ENCODE assay signal across 11 cellular contexts in the genomic region with DNA sequence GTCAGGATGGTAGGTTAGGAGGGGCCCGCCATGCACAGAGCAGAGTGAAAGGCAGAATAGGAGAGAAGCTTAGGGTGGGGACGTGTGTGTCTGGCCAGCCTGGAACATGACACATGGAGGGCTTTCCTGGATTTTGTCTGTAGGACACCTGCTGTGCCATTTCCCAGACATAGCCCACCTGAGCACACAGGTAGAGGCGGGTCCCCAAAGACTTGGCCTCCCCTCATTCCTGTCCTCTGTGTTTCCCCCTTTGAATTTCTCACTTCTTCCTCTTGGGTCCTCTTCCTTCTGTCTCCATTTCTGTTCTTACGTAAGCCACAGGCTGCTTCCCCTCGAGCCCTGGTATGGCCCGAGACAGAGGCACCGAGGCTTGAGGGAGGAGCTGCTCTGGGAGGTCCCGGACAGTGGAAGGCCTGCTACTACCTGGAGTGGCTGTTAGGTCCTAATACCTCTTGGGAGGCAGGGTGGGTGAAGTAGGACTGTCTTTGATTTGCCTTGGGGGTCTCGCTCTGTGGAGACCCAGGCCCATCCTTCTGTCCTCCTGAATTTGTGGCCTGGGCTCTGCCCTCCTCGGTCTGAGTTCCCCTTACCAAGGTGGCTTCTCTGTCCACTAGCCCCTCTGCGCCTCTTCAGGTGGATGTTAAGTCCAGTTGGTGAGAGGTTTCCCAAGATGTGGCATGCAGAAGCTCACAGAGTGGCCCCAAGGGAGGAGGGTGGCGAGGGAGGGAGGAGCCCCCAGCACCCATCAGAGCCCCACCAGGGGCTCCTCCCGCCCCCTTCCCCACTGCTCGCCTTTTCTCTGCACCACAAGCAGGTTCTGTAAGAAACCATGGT. TPM values are rescaled to one million over a fixed set of nuclear protein-coding genes. Genes with fewer than 3 reads are reported as not detected.
DNase-seq lines count a peak whose midpoint lies in the region; ATAC-seq and TF ChIP-seq lines count a peak whose summit lies in the region.
"Had no signal": no experiment of that assay in that cellular context is flagged by ENCODE, and none has a peak within 500 bp of the region (broad histone marks: within the 10 kb centered on the region; RNA-seq: fewer than 3 reads in every experiment).

No MANE protein-coding gene starts in this region.

- H3K4me3 ChIP-seq in SK-N-SH (ENCODE audit: low read depth in 2 of 2, low read length in 1 of 2) (no peak overlapping the region), mesendoderm (ENCODE audit: low read length) (no peak overlapping the region), tibial nerve (peak overlapping the region; percentile 15 to 34 (median 24))
- H3K4me3 ChIP-seq: A549, lower lobe of right lung had no signal

- peaks cover 0 to 3% of the 10 kb centered on the region in 2 experiments for H3K36me3 ChIP-seq in SK-N-SH (replicated peaks in 1 of 2; ENCODE audit: control insufficient read depth in 1 of 2, insufficient read depth in 2 of 2, low read length in 1 of 2)
- peaks cover 2% of the 10 kb centered on the region for H3K36me3 ChIP-seq in mesendoderm (ENCODE audit: control insufficient read depth, insufficient read depth, low read length)
- H3K36me3 ChIP-seq in tibial nerve, result peaks cover 0 to 5% (median 0%) of the 10 kb centered on the region in 3 donors
- H3K36me3 ChIP-seq: lower lobe of right lung had no signal

- H3K9ac ChIP-seq in SK-N-SH, result no peak overlapping the region
- H3K9ac ChIP-seq in mesendoderm (ENCODE audit: low read length), result peak overlapping the region; percentile 11

- H3K4me1 Mint-ChIP-seq in activated B cell treated with CpG ODN at 0.5 μM for 24 hours, result peaks cover 35% of the 10 kb centered on the region
- peaks cover 20% of the 10 kb centered on the region for H3K4me1 Mint-ChIP-seq in activated CD4-positive, alpha-beta T cell treated with anti-CD3 and anti-CD28 coated beads, Interleukin-2, amount 10 ng/mL, durations not matched to agents 7 days and 5 days
- peaks cover 22% of the 10 kb centered on the region for H3K4me1 Mint-ChIP-seq in activated T-helper 2 cell treated with anti-CD3 and anti-CD28 coated beads, Interferon-gamma antibody, Interleukin-2, Interleukin-4, amounts not matched to agents 10 μg/mL and 5 μg/mL and 100 μg/mL, durations not matched to agents 14 hours and 24 hours and 36 hours (ENCODE audit: low read depth)

- H3K79me2 ChIP-seq in SK-N-SH (ENCODE audit: insufficient read depth), result peaks cover 41% of the 10 kb centered on the region; the same call in 1 of the 2 replicates
- peaks cover 32% of the 10 kb centered on the region for H3K79me2 ChIP-seq in mesendoderm (ENCODE audit: control insufficient read depth, insufficient read depth, low read length)

- no peak overlapping the region for H3K4me3 Mint-ChIP-seq in activated B cell treated with CpG ODN at 0.5 μM for 24 hours
- H3K4me3 Mint-ChIP-seq in activated CD4-positive, alpha-beta T cell treated with anti-CD3 and anti-CD28 coated beads, Interleukin-2, amount 10 ng/mL, durations not matched to agents 7 days and 5 days, result no peak overlapping the region
- H3K4me3 Mint-ChIP-seq in activated T-helper 2 cell treated with anti-CD3 and anti-CD28 coated beads, Interferon-gamma antibody, Interleukin-2, Interleukin-4, amounts not matched to agents 10 μg/mL and 5 μg/mL and 100 μg/mL, durations not matched to agents 14 hours and 24 hours and 36 hours (ENCODE audit: low read depth), result no peak overlapping the region

- DNase-seq in SK-N-SH (peak; percentile 28), activated B cell treated with CpG ODN at 0.5 μM for 24 hours (peak; percentile 13), mesendoderm (no peak), tibial nerve (ENCODE audit: low spot score in 2 of 2) (no peak)
- no peak for DNase-seq in activated CD4-positive, alpha-beta T cell treated with anti-CD3 and anti-CD28 coated beads, Interleukin-2, amount 10 ng/mL, durations not matched to agents 7 days and 5 days
- no peak for DNase-seq in activated T-helper 2 cell treated with anti-CD3 and anti-CD28 coated beads, Interferon-gamma antibody, Interleukin-2, Interleukin-4, amounts not matched to agents 10 μg/mL and 5 μg/mL and 100 μg/mL, durations not matched to agents 14 hours and 24 hours and 36 hours (ENCODE audit: low spot score)
- DNase-seq: lower lobe of right lung had no signal

- TF ChIP-seq EP300 in SK-N-SH (IDR thresholded peaks at IDR 0.05; ENCODE audit: borderline replicate concordance in 1 of 2, low read depth in 1 of 2, low read length in 1 of 2), result no peak
- TF ChIP-seq EP300 in tibial nerve (IDR thresholded peaks at IDR 0.05), result no peak

- no peaks in the 10 kb centered on the region for H3K9me3 Mint-ChIP-seq in activated B cell treated with CpG ODN at 0.5 μM for 24 hours
- H3K9me3 Mint-ChIP-seq in activated CD4-positive, alpha-beta T cell treated with anti-CD3 and anti-CD28 coated beads, Interleukin-2, amount 10 ng/mL, durations not matched to agents 7 days and 5 days, result no peaks in the 10 kb centered on the region
- H3K9me3 Mint-ChIP-seq in activated T-helper 2 cell treated with anti-CD3 and anti-CD28 coated beads, Interferon-gamma antibody, Interleukin-2, Interleukin-4, amounts not matched to agents 10 μg/mL and 5 μg/mL and 100 μg/mL, durations not matched to agents 14 hours and 24 hours and 36 hours, result no peaks in the 10 kb centered on the region

- H3K27ac Mint-ChIP-seq in activated B cell treated with CpG ODN at 0.5 μM for 24 hours, result no peak overlapping the region
- no peak overlapping the region for H3K27ac Mint-ChIP-seq in activated CD4-positive, alpha-beta T cell treated with anti-CD3 and anti-CD28 coated beads, Interleukin-2, amount 10 ng/mL, durations not matched to agents 7 days and 5 days
- H3K27ac Mint-ChIP-seq in activated T-helper 2 cell treated with anti-CD3 and anti-CD28 coated beads, Interferon-gamma antibody, Interleukin-2, Interleukin-4, amounts not matched to agents 10 μg/mL and 5 μg/mL and 100 μg/mL, durations not matched to agents 14 hours and 24 hours and 36 hours, result no peak overlapping the region

- no peak for TF ChIP-seq POLR2A in tibial nerve (IDR thresholded peaks at IDR 0.05)

- peaks cover 8% of the 10 kb centered on the region; the same call in 1 of the 2 replicates for H4K20me1 ChIP-seq in SK-N-SH (ENCODE audit: insufficient read depth)

- H3K27me3 Mint-ChIP-seq in activated B cell treated with CpG ODN at 0.5 μM for 24 hours, result no peaks in the 10 kb centered on the region
- no peaks in the 10 kb centered on the region for H3K27me3 Mint-ChIP-seq in activated CD4-positive, alpha-beta T cell treated with anti-CD3 and anti-CD28 coated beads, Interleukin-2, amount 10 ng/mL, durations not matched to agents 7 days and 5 days
- H3K27me3 Mint-ChIP-seq in activated T-helper 2 cell treated with anti-CD3 and anti-CD28 coated beads, Interferon-gamma antibody, Interleukin-2, Interleukin-4, amounts not matched to agents 10 μg/mL and 5 μg/mL and 100 μg/mL, durations not matched to agents 14 hours and 24 hours and 36 hours (ENCODE audit: low read depth), result no peaks in the 10 kb centered on the region

- no peak overlapping the region for H3K23ac ChIP-seq in mesendoderm (ENCODE audit: low read length)

- H3F3A ChIP-seq in SK-N-SH (replicated peaks; ENCODE audit: insufficient read depth), result no peaks in the 10 kb centered on the region

- H3K4ac ChIP-seq in mesendoderm (ENCODE audit: low read depth, low read length), result no peak overlapping the region

- H4K8ac ChIP-seq in mesendoderm (ENCODE audit: low read depth, low read length), result no peak overlapping the region

- CTCF ChIA-PET in SK-N-SH (lab: Yijun Ruan, JAX) (interaction anchor here (0.9 to 2.1 kb wide), 10 partner anchors 11 to 578 kb away, joined by 3 to 7 read pairs (median 3); a partner anchor contains a TSS), activated B cell treated with CpG ODN at 0.5 μM for 24 hours (lab: Charles Lee) (no interaction called here)
- CTCF ChIA-PET in activated CD4-positive, alpha-beta T cell treated with anti-CD3 and anti-CD28 coated beads, Interleukin-2, amount 10 ng/mL, durations not matched to agents 7 days and 5 days (lab: Charles Lee), result interaction anchor here (0.9 to 1.7 kb wide), 4 partner anchors 13 to 22 kb away, joined by 3 to 7 read pairs (median 4); no protein-coding TSS in a partner anchor

- 89% methylated on average over 14 of the region's 14 CpGs for WGBS in SK-N-SH (ENCODE audit: low lambda C conversion rate)
- WGBS in mesendoderm (ENCODE audit: extremely low coverage, insufficient coverage, low lambda C conversion rate), result no CpG with 5 or more reads among the region's 14 CpGs
- WGBS in tibial nerve, 2 donors, result 54 to 64% methylated on average over 12 to 14 of the region's 14 CpGs

- no peak overlapping the region for H2AFZ ChIP-seq in SK-N-SH (ENCODE audit: low read depth)

- peaks cover 25% of the 10 kb centered on the region for H3K79me1 ChIP-seq in mesendoderm (ENCODE audit: low read length)

- H2BK15ac ChIP-seq in mesendoderm (replicated peaks; ENCODE audit: low read depth), result no peak overlapping the region

- H3K18ac ChIP-seq in mesendoderm (ENCODE audit: low read length), result peak overlapping the region; percentile 33

- H3K36me3 Mint-ChIP-seq in activated B cell treated with CpG ODN at 0.5 μM for 24 hours (ENCODE audit: low read depth), result no peaks in the 10 kb centered on the region
- H3K36me3 Mint-ChIP-seq in activated CD4-positive, alpha-beta T cell treated with anti-CD3 and anti-CD28 coated beads, Interleukin-2, amount 10 ng/mL, durations not matched to agents 7 days and 5 days (ENCODE audit: low read depth), result no peaks in the 10 kb centered on the region
- H3K36me3 Mint-ChIP-seq in activated T-helper 2 cell treated with anti-CD3 and anti-CD28 coated beads, Interferon-gamma antibody, Interleukin-2, Interleukin-4, amounts not matched to agents 10 μg/mL and 5 μg/mL and 100 μg/mL, durations not matched to agents 14 hours and 24 hours and 36 hours (ENCODE audit: low read depth), result peaks cover 17% of the 10 kb centered on the region

- intact Hi-C loops in activated B cell treated with CpG ODN at 0.5 μM for 24 hours (cut with micrococcal nuclease), result no loop called here
- intact Hi-C loops in activated T-helper 2 cell treated with anti-CD3 and anti-CD28 coated beads, Interferon-gamma antibody, Interleukin-2, Interleukin-4, amounts not matched to agents 10 μg/mL and 5 μg/mL and 100 μg/mL, durations not matched to agents 14 hours and 24 hours and 36 hours (cut with micrococcal nuclease), result no loop called here

- no peak for TF ChIP-seq RAD21 in SK-N-SH (IDR thresholded peaks at IDR 0.05; ENCODE audit: low read length)

- H3K9me3 ChIP-seq in SK-N-SH, result no peaks in the 10 kb centered on the region
- no peaks in the 10 kb centered on the region for H3K9me3 ChIP-seq in tibial nerve
- H3K9me3 ChIP-seq: A549, lower lobe of right lung had no signal

- no peak overlapping the region for H2BK5ac ChIP-seq in mesendoderm (ENCODE audit: low read length)

- H2AK5ac ChIP-seq in mesendoderm (ENCODE audit: low read length), result peak overlapping the region; percentile 9

- H3K4me2 ChIP-seq in SK-N-SH (no peak overlapping the region), mesendoderm (ENCODE audit: low read length) (no peak overlapping the region)
- H3K4me2 ChIP-seq: A549 had no signal

- POLR2A ChIA-PET in SK-N-SH (lab: Yijun Ruan, JAX), result interaction anchor here (0.7 to 2.6 kb wide), 3 partner anchors 16 to 21 kb away, joined by 3 to 22 read pairs (median 8); partner anchors contain the start of gene REPIN1
- POLR2A ChIA-PET in activated B cell treated with CpG ODN at 0.5 μM for 24 hours (lab: Charles Lee), result interaction anchor here (1.1 to 3.5 kb wide), 4 partner anchors 15 to 22 kb away, joined by 3 to 16 read pairs (median 4); a partner anchor contains a TSS
- POLR2A ChIA-PET in activated CD4-positive, alpha-beta T cell treated with anti-CD3 and anti-CD28 coated beads, Interleukin-2, amount 10 ng/mL, durations not matched to agents 7 days and 5 days (lab: Charles Lee), result no interaction called here

- ATAC-seq in SK-N-SH treated with all-trans-retinoic acid at 6 μM for 48 hours, result no peak
- ATAC-seq in activated B cell treated with CpG ODN at 0.5 μM for 24 hours (ENCODE audit: low read depth), result no peak
- no peak for ATAC-seq in GM21423 (IDR thresholded peaks at IDR 0.05; ENCODE audit: unreplicated experiment)
- ATAC-seq: A549, right cardiac atrium had no signal

- H3K4me1 ChIP-seq in SK-N-SH (ENCODE audit: control insufficient read depth in 1 of 2, insufficient read depth in 2 of 2, low read depth in 1 of 2, low read length in 1 of 2) (peaks cover 0 to 63% of the 10 kb centered on the region in 2 experiments; a peak in 2 of 4 replicates), mesendoderm (ENCODE audit: control insufficient read depth, low read depth, low read length) (peaks cover 23% of the 10 kb centered on the region), tibial nerve (peaks cover 0 to 84% (median 36%) of the 10 kb centered on the region in 4 donors)

- H2BK120ac ChIP-seq in mesendoderm (ENCODE audit: low read depth, low read length), result no peak overlapping the region

- H3K56ac ChIP-seq in mesendoderm (ENCODE audit: low read length), result peak overlapping the region; percentile 56

- no peaks in the 10 kb centered on the region for H3K9me2 ChIP-seq in SK-N-SH

- TF ChIP-seq CTCF in SK-N-SH (IDR thresholded peaks at IDR 0.05) (no peak), activated B cell treated with CpG ODN at 0.5 μM for 24 hours (IDR thresholded peaks at IDR 0.05) (no peak), tibial nerve (IDR thresholded peaks at IDR 0.05) (no peak)

- H3K27ac ChIP-seq in SK-N-SH (ENCODE audit: low read depth in 2 of 2, low read length in 1 of 2), result peak overlapping the region in 1 of 2 experiments; percentile 70; a peak in 2 of 4 replicates
- peak overlapping the region; percentile 4 for H3K27ac ChIP-seq in mesendoderm (ENCODE audit: low read depth, low read length)
- peak overlapping the region; percentile 74 to 97 (median 82) for H3K27ac ChIP-seq in tibial nerve
- H3K27ac ChIP-seq: A549, lower lobe of right lung had no signal

- H3K27me3 ChIP-seq in SK-N-SH (ENCODE audit: insufficient read depth) (no peaks in the 10 kb centered on the region), mesendoderm (ENCODE audit: insufficient read depth, low read length, poor library complexity) (no peaks in the 10 kb centered on the region), tibial nerve (no peaks in the 10 kb centered on the region)

- H4K5ac ChIP-seq in mesendoderm (ENCODE audit: low read length), result no peak overlapping the region

RNA-seq across cellular contexts. Expression of gene ZNF775, which starts 5.5 kb away (rescaled TPM):
- 4.6 and 5.0 TPM in 2 replicates for polyA plus RNA-seq in SK-N-SH (2012; rRNA removed)
- 2.3 and 3.7 TPM in 2 replicates for polyA plus RNA-seq in SK-N-SH (2012; cell fraction: cytosol; rRNA removed)
- polyA plus RNA-seq in SK-N-SH (2012; cell fraction: nucleus; rRNA removed), result 6.9 and 9.8 TPM in 2 replicates
- 8.0 and 8.8 TPM in 2 replicates for total RNA-seq in activated B cell treated with CpG ODN at 0.5 μM for 24 hours
- polyA plus RNA-seq in mesendoderm (2013, experiment 1 of 2), result 4.2 TPM
- 4.2 TPM for polyA plus RNA-seq in mesendoderm (2013, experiment 2 of 2)
- 10 to 100 TPM in 2 of 4 donors, 1 to 10 TPM in 2; 5.9 to 14.3 (median 11.6) TPM for total RNA-seq in tibial nerve
- 1 to 10 TPM; 4.2 to 4.4 TPM for total RNA-seq in activated CD4-positive, alpha-beta T cell treated with anti-CD3 and anti-CD28 coated beads, Interleukin-2, amount 10 ng/mL, durations not matched to agents 7 days and 5 days
- total RNA-seq in activated T-helper 2 cell treated with anti-CD3 and anti-CD28 coated beads, Interferon-gamma antibody, Interleukin-2, Interleukin-4, amounts not matched to agents 10 μg/mL and 5 μg/mL and 100 μg/mL, durations not matched to agents 14 hours and 24 hours and 36 hours, result 4.5 and 5.5 TPM in 2 replicates

RNA-seq across cellular contexts. Expression of gene REPIN1, which starts 16.0 kb away (rescaled TPM):
- polyA plus RNA-seq in SK-N-SH (2012; rRNA removed), result 87.5 and 91.6 TPM in 2 replicates
- polyA plus RNA-seq in SK-N-SH (2012; cell fraction: cytosol; rRNA removed), result 49.6 and 70.3 TPM in 2 replicates
- 254 and 314 TPM in 2 replicates for polyA plus RNA-seq in SK-N-SH (2012; cell fraction: nucleus; rRNA removed)
- 106 and 116 TPM in 2 replicates for total RNA-seq in activated B cell treated with CpG ODN at 0.5 μM for 24 hours
- polyA plus RNA-seq in mesendoderm (2013, experiment 1 of 2), result 47.8 TPM
- 51.6 TPM for polyA plus RNA-seq in mesendoderm (2013, experiment 2 of 2)
- total RNA-seq in tibial nerve, result 10 to 100 TPM; 65.8 to 70.2 (median 68.3) TPM
- 10 to 100 TPM; 45.1 to 54.6 TPM for total RNA-seq in activated CD4-positive, alpha-beta T cell treated with anti-CD3 and anti-CD28 coated beads, Interleukin-2, amount 10 ng/mL, durations not matched to agents 7 days and 5 days
- 81.5 and 82.2 TPM in 2 replicates for total RNA-seq in activated T-helper 2 cell treated with anti-CD3 and anti-CD28 coated beads, Interferon-gamma antibody, Interleukin-2, Interleukin-4, amounts not matched to agents 10 μg/mL and 5 μg/mL and 100 μg/mL, durations not matched to agents 14 hours and 24 hours and 36 hours

RNA-seq across cellular contexts. Expression of gene RARRES2, which starts 43.2 kb away (rescaled TPM):
- 0.26 and 0.43 TPM in 2 replicates for polyA plus RNA-seq in SK-N-SH (2012; rRNA removed)
- 0.21 and 0.24 TPM in 2 replicates for polyA plus RNA-seq in SK-N-SH (2012; cell fraction: cytosol; rRNA removed)
- polyA plus RNA-seq in SK-N-SH (2012; cell fraction: nucleus; rRNA removed), result 0.34 and 0.43 TPM in 2 replicates
- total RNA-seq in activated B cell treated with CpG ODN at 0.5 μM for 24 hours (not detected in 2 replicates), tibial nerve (100 to 1,000 TPM; 172 to 382 (median 375) TPM)
- polyA plus RNA-seq in mesendoderm (2013, experiment 1 of 2), result 54.9 TPM
- polyA plus RNA-seq in mesendoderm (2013, experiment 2 of 2), result 57.8 TPM
- total RNA-seq in activated CD4-positive, alpha-beta T cell treated with anti-CD3 and anti-CD28 coated beads, Interleukin-2, amount 10 ng/mL, durations not matched to agents 7 days and 5 days, result not detected
- not detected in 2 replicates for total RNA-seq in activated T-helper 2 cell treated with anti-CD3 and anti-CD28 coated beads, Interferon-gamma antibody, Interleukin-2, Interleukin-4, amounts not matched to agents 10 μg/mL and 5 μg/mL and 100 μg/mL, durations not matched to agents 14 hours and 24 hours and 36 hours
- polyA plus RNA-seq: A549 had no signal

Comparison
In these comparisons a context has a peak if more than half of its experiments do, and no peak if none do; other contexts are left out.
1. DNase-seq: peak in SK-N-SH (single experiment) and activated B cell treated with CpG ODN at 0.5 μM for 24 hours (single experiment); none in mesendoderm (single experiment), tibial nerve (0 of 2), activated CD4-positive, alpha-beta T cell treated with anti-CD3 and anti-CD28 coated beads, Interleukin-2, amount 10 ng/mL, durations not matched to agents 7 days and 5 days (single experiment) and activated T-helper 2 cell treated with anti-CD3 and anti-CD28 coated beads, Interferon-gamma antibody, Interleukin-2, Interleukin-4, amounts not matched to agents 10 μg/mL and 5 μg/mL and 100 μg/mL, durations not matched to agents 14 hours and 24 hours and 36 hours (single experiment).
2. H3K4me3 ChIP-seq: peak in tibial nerve (4 of 4); none in SK-N-SH (0 of 2) and mesendoderm (single experiment).
3. RNA of gene RARRES2, which starts 43.2 kb away (total RNA-seq): 172 to 382 TPM in tibial nerve; not detected in activated T-helper 2 cell treated with anti-CD3 and anti-CD28 coated beads, Interferon-gamma antibody, Interleukin-2, Interleukin-4, amounts not matched to agents 10 μg/mL and 5 μg/mL and 100 μg/mL, durations not matched to agents 14 hours and 24 hours and 36 hours, not detected in activated B cell treated with CpG ODN at 0.5 μM for 24 hours and not detected in activated CD4-positive, alpha-beta T cell treated with anti-CD3 and anti-CD28 coated beads, Interleukin-2, amount 10 ng/mL, durations not matched to agents 7 days and 5 days; every median in the first group is over 100 times any median in the second.